19 cellular contexts compared by ENCODE assay signal in the genomic region with DNA sequence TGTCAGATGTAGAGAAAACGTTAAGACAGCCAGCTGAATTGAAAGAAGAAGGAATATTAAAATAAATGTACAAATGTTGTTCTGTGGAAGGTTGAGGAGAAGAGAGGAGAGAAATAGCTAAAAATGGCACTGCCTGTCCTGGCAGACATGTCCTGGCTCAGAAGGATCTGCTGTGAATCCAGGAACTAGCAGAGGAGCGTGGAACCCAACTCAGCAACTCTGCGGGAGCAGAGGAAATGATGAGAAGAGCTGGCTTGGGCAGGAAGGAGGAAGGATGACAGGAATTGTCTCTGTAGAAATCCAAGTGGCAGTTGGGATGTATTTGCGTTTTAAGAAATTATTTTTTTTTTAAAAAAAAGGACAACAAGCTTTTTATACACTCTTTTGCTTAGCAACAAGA. TPM values are rescaled to one million over a fixed set of nuclear protein-coding genes. Genes with fewer than 3 reads are reported as not detected.
DNase-seq lines count a peak whose midpoint lies in the region; ATAC-seq and TF ChIP-seq lines count a peak whose summit lies in the region.
"Had no signal": no experiment of that assay in that cellular context is flagged by ENCODE, and none has a peak within 500 bp of the region (broad histone marks: within the 10 kb centered on the region; RNA-seq: fewer than 3 reads in every experiment).

No MANE protein-coding gene starts in this region.

- DNase-seq in GM23338 (ENCODE audit: low spot score) = no peak
- peak; percentile 91 for DNase-seq in cerebellar cortex (ENCODE audit: low spot score)
- no peak for DNase-seq in mesothelial cell of epicardium (ENCODE audit: low spot score in 2 of 2, unreplicated experiment in 2 of 2)
- DNase-seq in HuH-7.5 (ENCODE audit: low spot score) = no peak
- DNase-seq in left lung = no peak
- DNase-seq in natural killer cell = no peak
- DNase-seq in A673 (ENCODE audit: low spot score) = no peak
- DNase-seq: ACHN, AML-193, DND-41, GDM1, KBM-7, NCI-H1105 treated with DMSO at 0.1 percent for 48 hours, NCI-H1694, NCI-H345, NCI-H526, PC-9, SJCRH30 had no signal

- CTCF ChIA-PET in A673 (lab: Charles Lee) = no interaction called here

- H3K4me1 Mint-ChIP-seq in GM23338 (peaks cover 33% of the 10 kb centered on the region), mesothelial cell of epicardium (peaks cover 44% of the 10 kb centered on the region), natural killer cell (no peaks in the 10 kb centered on the region)

- H3K4me2 ChIP-seq in GM23338 = no peak overlapping the region
- H3K4me2 ChIP-seq: PC-9 had no signal

- H3F3A ChIP-seq in GM23338 (replicated peaks; ENCODE audit: low read depth) = 0 out of 2 replicates have a peak, but pooled peaks cover 3% of the 10 kb centered on the region

- H3K4me3 ChIP-seq in GM23338 (no peak overlapping the region), left lung (no peak overlapping the region), A673 (ENCODE audit: low read depth, low read length, poor library complexity, severe bottlenecking) (no peak overlapping the region)
- H3K4me3 ChIP-seq: PC-9, SJCRH30 had no signal

- H3K36me3 Mint-ChIP-seq in GM23338 (ENCODE audit: low read depth) = 0 out of 3 replicates have a peak, but pooled peaks cover 3% of the 10 kb centered on the region
- peaks cover 12% of the 10 kb centered on the region for H3K36me3 Mint-ChIP-seq in mesothelial cell of epicardium
- H3K36me3 Mint-ChIP-seq in natural killer cell = no peaks in the 10 kb centered on the region

- TF ChIP-seq CTCF in GM23338 (conservative IDR thresholded peaks at IDR 0.05; ENCODE audit: low read depth in 2 of 2) (no peak), mesothelial cell of epicardium (IDR thresholded peaks at IDR 0.05; ENCODE audit: unreplicated experiment) (no peak), left lung (IDR thresholded peaks at IDR 0.05) (no peak), natural killer cell (IDR thresholded peaks at IDR 0.05) (no peak), A673 (conservative IDR thresholded peaks at IDR 0.05; ENCODE audit: low read depth, low read length) (no peak)

- H3K36me3 ChIP-seq in GM23338 (ENCODE audit: insufficient read depth) (no peaks in the 10 kb centered on the region), left lung (no peaks in the 10 kb centered on the region), A673 (ENCODE audit: insufficient read depth, low read length, poor library complexity, severe bottlenecking) (no peaks in the 10 kb centered on the region)
- H3K36me3 ChIP-seq: SJCRH30 had no signal

- 0 out of 2 replicates have a peak overlapping the region, but pooled peaks have one; percentile 25 for H3K27ac Mint-ChIP-seq in GM23338
- peak overlapping the region; percentile 84 for H3K27ac Mint-ChIP-seq in mesothelial cell of epicardium
- H3K27ac Mint-ChIP-seq in natural killer cell = no peak overlapping the region

- H3K4me1 ChIP-seq in GM23338 (ENCODE audit: insufficient read depth) (peaks cover 33% of the 10 kb centered on the region), left lung (peaks cover 0 to 16% of the 10 kb centered on the region in 2 donors), A673 (ENCODE audit: insufficient read depth, low read length, poor library complexity, severe bottlenecking) (no peaks in the 10 kb centered on the region)
- H3K4me1 ChIP-seq: SJCRH30 had no signal

- no peak overlapping the region for H3K4me3 Mint-ChIP-seq in GM23338
- no peak overlapping the region for H3K4me3 Mint-ChIP-seq in mesothelial cell of epicardium
- no peak overlapping the region for H3K4me3 Mint-ChIP-seq in natural killer cell

- ATAC-seq in GM23338 (no peak), left lung (no peak), natural killer cell (no peak)
- ATAC-seq: HCT116 had no signal

- H3K27me3 ChIP-seq in GM23338 (ENCODE audit: insufficient read depth) (no peaks in the 10 kb centered on the region), left lung (no peaks in the 10 kb centered on the region), A673 (replicated peaks; ENCODE audit: insufficient read depth, low read depth, low read length, poor library complexity) (no peaks in the 10 kb centered on the region)

- H3K9me3 ChIP-seq in left lung (no peaks in the 10 kb centered on the region), A673 (ENCODE audit: low read depth, low read length, poor library complexity, severe bottlenecking) (no peaks in the 10 kb centered on the region)
- H3K9me3 ChIP-seq: SJCRH30 had no signal

- H2AFZ ChIP-seq in GM23338 = peak overlapping the region; percentile 85; the same call in 1 of the 2 replicates
- H2AFZ ChIP-seq: PC-9 had no signal

- no peaks in the 10 kb centered on the region for H3K9me2 ChIP-seq in GM23338 (ENCODE audit: insufficient read depth)

- H3K27me3 Mint-ChIP-seq in GM23338 (ENCODE audit: insufficient read depth, low read depth, poor library complexity) (peaks cover 2% of the 10 kb centered on the region), mesothelial cell of epicardium (ENCODE audit: low read depth) (no peaks in the 10 kb centered on the region), natural killer cell (ENCODE audit: low read depth in 2 of 2) (peaks cover 0 to 4% of the 10 kb centered on the region in 2 donors)

- H3K9me3 Mint-ChIP-seq in GM23338 (0 out of 3 replicates have a peak, but pooled peaks cover 3% of the 10 kb centered on the region), mesothelial cell of epicardium (peaks cover 17% of the 10 kb centered on the region), natural killer cell (no peaks in the 10 kb centered on the region)

- POLR2A ChIA-PET in A673 (lab: Charles Lee; ENCODE audit: low non-redundant PET) = no interaction called here

- H3K27ac ChIP-seq in GM23338 (ENCODE audit: low read depth) = no peak overlapping the region; the same call in 1 of the 2 replicates
- peak overlapping the region in 1 of 2 donors; percentile 75 for H3K27ac ChIP-seq in left lung
- no peak overlapping the region for H3K27ac ChIP-seq in A673 (ENCODE audit: low read depth, low read length, poor library complexity, severe bottlenecking)
- H3K27ac ChIP-seq: PC-9, SJCRH30 had no signal

- intact Hi-C loops in left lung (cut with DNase I) (no loop called here), natural killer cell (cut with micrococcal nuclease) (no loop called here), A673 (cut with micrococcal nuclease; ENCODE audit: unreplicated experiment) (no loop called here)

- no peaks in the 10 kb centered on the region for H4K20me1 ChIP-seq in GM23338 (replicated peaks; ENCODE audit: insufficient read depth)

- no TSS peak for BruUV-seq in A673 (replicated peaks; lab: Mats Ljungman, UMichigan)

- no peaks in the 10 kb centered on the region for H3K79me2 ChIP-seq in GM23338 (replicated peaks; ENCODE audit: insufficient read depth)

TF ChIP-seq in GM23338, 12 proteins besides CTCF, POLR2A, EP300 and RAD21 (continues in another document):
- TF ChIP-seq NANOG (IDR thresholded peaks at IDR 0.05; ENCODE audit: borderline replicate concordance) = no peak
- TF ChIP-seq ZNF114 (CRISPR knock-in tag; IDR thresholded peaks at IDR 0.05) = no peak
- no peak for TF ChIP-seq POLR2AphosphoS5 (IDR thresholded peaks at IDR 0.05; ENCODE audit: low read depth)
- no peak for TF ChIP-seq JUNB (IDR thresholded peaks at IDR 0.05; ENCODE audit: unreplicated experiment)
- TF ChIP-seq, protein P1, sequence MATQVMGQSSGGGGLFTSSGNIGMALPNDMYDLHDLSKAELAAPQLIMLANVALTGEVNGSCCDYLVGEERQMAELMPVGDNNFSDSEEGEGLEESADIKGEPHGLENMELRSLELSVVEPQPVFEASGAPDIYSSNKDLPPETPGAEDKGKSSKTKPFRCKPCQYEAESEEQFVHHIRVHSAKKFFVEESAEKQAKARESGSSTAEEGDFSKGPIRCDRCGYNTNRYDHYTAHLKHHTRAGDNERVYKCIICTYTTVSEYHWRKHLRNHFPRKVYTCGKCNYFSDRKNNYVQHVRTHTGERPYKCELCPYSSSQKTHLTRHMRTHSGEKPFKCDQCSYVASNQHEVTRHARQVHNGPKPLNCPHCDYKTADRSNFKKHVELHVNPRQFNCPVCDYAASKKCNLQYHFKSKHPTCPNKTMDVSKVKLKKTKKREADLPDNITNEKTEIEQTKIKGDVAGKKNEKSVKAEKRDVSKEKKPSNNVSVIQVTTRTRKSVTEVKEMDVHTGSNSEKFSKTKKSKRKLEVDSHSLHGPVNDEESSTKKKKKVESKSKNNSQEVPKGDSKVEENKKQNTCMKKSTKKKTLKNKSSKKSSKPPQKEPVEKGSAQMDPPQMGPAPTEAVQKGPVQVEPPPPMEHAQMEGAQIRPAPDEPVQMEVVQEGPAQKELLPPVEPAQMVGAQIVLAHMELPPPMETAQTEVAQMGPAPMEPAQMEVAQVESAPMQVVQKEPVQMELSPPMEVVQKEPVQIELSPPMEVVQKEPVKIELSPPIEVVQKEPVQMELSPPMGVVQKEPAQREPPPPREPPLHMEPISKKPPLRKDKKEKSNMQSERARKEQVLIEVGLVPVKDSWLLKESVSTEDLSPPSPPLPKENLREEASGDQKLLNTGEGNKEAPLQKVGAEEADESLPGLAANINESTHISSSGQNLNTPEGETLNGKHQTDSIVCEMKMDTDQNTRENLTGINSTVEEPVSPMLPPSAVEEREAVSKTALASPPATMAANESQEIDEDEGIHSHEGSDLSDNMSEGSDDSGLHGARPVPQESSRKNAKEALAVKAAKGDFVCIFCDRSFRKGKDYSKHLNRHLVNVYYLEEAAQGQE (IDR thresholded peaks at IDR 0.05; ENCODE audit: unreplicated experiment) = no peak
- no peak for TF ChIP-seq STAT1 (IDR thresholded peaks at IDR 0.05; ENCODE audit: unreplicated experiment)
- no peak for TF ChIP-seq EZH2 (IDR thresholded peaks at IDR 0.05; ENCODE audit: low read depth, unreplicated experiment)

RNA-seq across cellular contexts. Expression of a gene that starts 16.2 kb away (rescaled TPM):
- 49.6 and 53.4 TPM in 2 replicates for total RNA-seq in GM23338 (2014; rRNA removed; shearing (Covaris generic))
- 8.5 and 9.2 TPM in 2 replicates for polyA plus RNA-seq in GM23338 (2016; fragmentation: Nextera tagmentation; extraction: Ambion mirVana)
- total RNA-seq in mesothelial cell of epicardium (0.86 to 1.2 TPM (median 0.91 TPM) in 3 replicates), left lung (under 1 TPM in 1 of 2 donors, not detected in 1; 0.60 TPM), natural killer cell (not detected), A673 (2021) (not detected in 2 replicates)
- total RNA-seq: PC-9, SJCRH30 had no signal

Comparison
In these comparisons a context has a peak if more than half of its experiments do, and no peak if none do; other contexts are left out.
1. H3K27ac Mint-ChIP-seq: peak in GM23338 (single experiment) and mesothelial cell of epicardium (single experiment); none in natural killer cell (0 of 2).
2. RNA of a gene that starts 16.2 kb away (total RNA-seq): 49.6 to 53.4 TPM in GM23338; 0.86 to 1.2 TPM in mesothelial cell of epicardium, 0.60 TPM in left lung, not detected in A673 and not detected in natural killer cell; every median in the first group is over 10 times any median in the second.